ENCODE assay signal across 15 cellular contexts in the genomic region with DNA sequence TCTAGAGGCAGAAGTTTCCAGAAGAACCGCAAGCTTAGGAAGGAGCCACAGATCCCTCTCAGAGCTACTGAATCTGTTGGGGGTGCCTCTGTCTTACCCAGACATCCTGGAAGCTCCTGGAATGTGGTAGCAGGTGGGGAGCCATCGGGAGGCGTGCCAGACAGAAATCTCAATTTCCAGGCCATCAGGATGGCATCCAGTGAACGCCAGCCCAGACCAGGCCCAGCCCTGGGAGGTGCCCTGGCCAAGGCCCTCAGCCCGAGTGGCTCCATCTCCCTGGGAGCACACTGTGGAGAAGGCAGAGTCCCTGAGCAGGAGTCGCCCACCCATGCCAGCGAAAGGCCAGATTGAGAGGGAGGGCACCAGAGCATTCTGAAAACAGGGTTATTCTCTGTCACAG. TPM values are rescaled to one million over a fixed set of nuclear protein-coding genes. Genes with fewer than 3 reads are reported as not detected.
"Had no signal": no experiment of that assay in that cellular context is flagged by ENCODE, and none has a peak within 500 bp of the region (broad histone marks: within the 10 kb centered on the region; RNA-seq: fewer than 3 reads in every experiment).

No MANE protein-coding gene starts in this region.

- DNase-seq: activated CD4-positive, alpha-beta T cell treated with anti-CD3 and anti-CD28 coated beads, Interleukin-2, amount 50 U/mL, for 1 hour; activated naive CD4-positive, alpha-beta T cell treated with anti-CD3 and anti-CD28 coated beads, Interleukin-2, amount 10 ng/mL, durations not matched to agents 7 days and 5 days; activated T-cell treated with anti-CD3 and anti-CD28 coated beads for 4 hours; hypothalamus; left colon; posterior cingulate gyrus; stimulated activated CD4-positive, alpha-beta T cell treated with anti-CD3 and anti-CD28 coated beads, Interleukin-2, amount 100 ng/mL, for 48 hours; stimulated activated naive CD8-positive, alpha-beta T cell treated with anti-CD3 and anti-CD28 coated beads, Interleukin-15, Interleukin-2, amounts not matched to agents 100 U/mL and 50 U/mL, for 24 hours had no signal

- FAIRE-seq: endometrium had no signal

- H3K27ac Mint-ChIP-seq: activated naive CD4-positive, alpha-beta T cell treated with anti-CD3 and anti-CD28 coated beads, Interleukin-2, amount 10 ng/mL, durations not matched to agents 7 days and 5 days; activated T-helper 17 cell treated with anti-CD3 and anti-CD28 coated beads, Interleukin-2, amount 50 U/mL, for 72 hours had no signal

- H3K36me3 ChIP-seq: suprapubic skin had no signal

- H3K4me1 Mint-ChIP-seq: activated naive CD4-positive, alpha-beta T cell treated with anti-CD3 and anti-CD28 coated beads, Interleukin-2, amount 10 ng/mL, durations not matched to agents 7 days and 5 days; activated T-helper 17 cell treated with anti-CD3 and anti-CD28 coated beads, Interleukin-2, amount 50 U/mL, for 72 hours; central memory CD8-positive, alpha-beta T cell had no signal

- H3K36me3 Mint-ChIP-seq: activated naive CD4-positive, alpha-beta T cell treated with anti-CD3 and anti-CD28 coated beads, Interleukin-2, amount 10 ng/mL, durations not matched to agents 7 days and 5 days had no signal

- H3K4me3 ChIP-seq: suprapubic skin had no signal

- ATAC-seq: activated T-helper 17 cell treated with anti-CD3 and anti-CD28 coated beads, Interleukin-2, amount 50 U/mL, for 72 hours; esophagus mucosa; left colon; stimulated activated naive CD8-positive, alpha-beta T cell treated with anti-CD3 and anti-CD28 coated beads, Interleukin-15, Interleukin-2, amounts not matched to agents 100 U/mL and 50 U/mL, for 24 hours had no signal

- H3K27ac ChIP-seq: suprapubic skin had no signal

- H3K4me3 Mint-ChIP-seq: activated naive CD4-positive, alpha-beta T cell treated with anti-CD3 and anti-CD28 coated beads, Interleukin-2, amount 10 ng/mL, durations not matched to agents 7 days and 5 days; activated T-helper 17 cell treated with anti-CD3 and anti-CD28 coated beads, Interleukin-2, amount 50 U/mL, for 72 hours; central memory CD8-positive, alpha-beta T cell had no signal

- H3K9me3 Mint-ChIP-seq: activated naive CD4-positive, alpha-beta T cell treated with anti-CD3 and anti-CD28 coated beads, Interleukin-2, amount 10 ng/mL, durations not matched to agents 7 days and 5 days; activated T-helper 17 cell treated with anti-CD3 and anti-CD28 coated beads, Interleukin-2, amount 50 U/mL, for 72 hours; central memory CD8-positive, alpha-beta T cell had no signal

- H3K9me3 ChIP-seq: suprapubic skin had no signal

RNA-seq across cellular contexts. Expression of a gene that starts 2.5 kb away (rescaled TPM):
- total RNA-seq: activated CD8-positive, alpha-beta memory T cell treated with anti-CD3 and anti-CD28 coated beads for 36 hours; activated T-helper 17 cell treated with anti-CD3 and anti-CD28 coated beads, Interleukin-2, amount 50 U/mL, for 72 hours; T-helper 2 cell treated with Interferon-gamma antibody and Interleukin-4, amounts not matched to agents 100 ng/mL and 5 ng/mL, for 36 hours had no signal
